ENCODE assay signal across 22 cellular contexts in the genomic region with DNA sequence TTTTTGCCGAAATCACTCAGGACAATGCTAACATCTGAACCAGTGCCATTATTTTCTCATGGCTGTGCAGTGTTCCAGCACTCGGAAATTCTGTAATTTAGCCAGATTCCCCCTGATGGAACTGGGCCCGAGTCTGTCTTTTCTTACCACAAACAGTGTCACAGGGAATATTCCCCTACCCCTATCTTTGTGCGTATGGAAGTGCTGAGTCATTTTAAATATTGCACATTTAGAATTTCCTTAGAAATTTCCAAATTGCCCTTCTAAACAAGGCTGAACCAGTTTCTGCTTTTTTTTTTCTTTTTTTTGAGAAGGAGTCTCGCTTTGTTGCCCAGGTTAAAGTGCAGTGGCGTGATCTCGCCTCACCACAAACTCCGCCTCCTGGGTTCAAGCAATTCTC.
"Had no signal": no experiment of that assay in that cellular context is flagged by ENCODE, and none has a peak within 500 bp of the region (broad histone marks: within the 10 kb centered on the region; RNA-seq: fewer than 3 reads in every experiment).

No MANE protein-coding gene starts in this region.

- FAIRE-seq: kidney had no signal

- H3K27me3 Mint-ChIP-seq: natural killer cell treated with Interleukin-12 subunit alpha and Interleukin-12 subunit beta and Interleukin-15 and Interleukin-18, amount 100 ng/mL, for 72 hours had no signal

- H3K36me3 ChIP-seq: colonic mucosa, neural progenitor cell, ovary, uterus had no signal

- H3K27me3 ChIP-seq: colonic mucosa, foreskin keratinocyte, hepatocyte, neural progenitor cell, ovary, tibial artery, upper lobe of left lung, uterus had no signal

- DNase-seq: colonic mucosa; effector CD8-positive, alpha-beta T cell; foreskin keratinocyte; left colon; left ventricle myocardium superior; mesenchymal stem cell; midbrain; nucleus accumbens; ovary; right cardiac atrium; stimulated activated CD4-positive, alpha-beta T cell treated with anti-CD3 and anti-CD28 coated beads, Interleukin-4, amount 100 ng/mL, for 1 hour; stimulated activated CD8-positive, alpha-beta memory T cell treated with anti-CD3 and anti-CD28 coated beads, Interleukin-4, amount 100 ng/mL, for 48 hours; tibial artery; uterus had no signal

- H2AFZ ChIP-seq: hepatocyte, neural progenitor cell had no signal

- H3K27ac ChIP-seq: colonic mucosa, foreskin keratinocyte, hepatocyte, neural progenitor cell, ovary, tibial artery, upper lobe of left lung, uterus had no signal

- H3K4me1 ChIP-seq: colonic mucosa, foreskin keratinocyte, neural progenitor cell, upper lobe of left lung, uterus had no signal

- H3K9me3 ChIP-seq: colonic mucosa, ovary, tibial artery, upper lobe of left lung, uterus had no signal

- H3K4me3 ChIP-seq: colonic mucosa, hepatocyte, lung, neural progenitor cell, ovary, tibial artery, upper lobe of left lung, uterus had no signal

- H3K9ac ChIP-seq: neural progenitor cell had no signal

- ATAC-seq: foreskin keratinocyte; left colon; left ventricle myocardium superior; natural killer cell treated with Interleukin-12 subunit alpha and Interleukin-12 subunit beta and Interleukin-15 and Interleukin-18, amount 100 ng/mL, for 72 hours; right cardiac atrium; stimulated activated effector memory CD8-positive, alpha-beta T cell treated with anti-CD3 and anti-CD28 coated beads, Interleukin-12 subunit alpha, Interleukin-12 subunit beta, amount 100 ng/mL, for 72 hours had no signal

- H3K27ac Mint-ChIP-seq: natural killer cell treated with Interleukin-12 subunit alpha and Interleukin-12 subunit beta and Interleukin-15 and Interleukin-18, amount 100 ng/mL, for 72 hours; neural progenitor cell; stimulated activated effector memory CD8-positive, alpha-beta T cell treated with anti-CD3 and anti-CD28 coated beads, Interleukin-12 subunit alpha, Interleukin-12 subunit beta, amount 100 ng/mL, for 72 hours; stimulated activated naive CD8-positive, alpha-beta T cell treated with anti-CD3 and anti-CD28 coated beads, Interleukin-15, Interleukin-2, amounts not matched to agents 100 ng/mL and 50 ng/mL, for 24 hours had no signal

- H3K4me3 Mint-ChIP-seq: natural killer cell treated with Interleukin-12 subunit alpha and Interleukin-12 subunit beta and Interleukin-15 and Interleukin-18, amount 100 ng/mL, for 72 hours; neural progenitor cell; stimulated activated effector memory CD8-positive, alpha-beta T cell treated with anti-CD3 and anti-CD28 coated beads, Interleukin-12 subunit alpha, Interleukin-12 subunit beta, amount 100 ng/mL, for 72 hours; stimulated activated naive CD8-positive, alpha-beta T cell treated with anti-CD3 and anti-CD28 coated beads, Interleukin-15, Interleukin-2, amounts not matched to agents 100 ng/mL and 50 ng/mL, for 24 hours had no signal

- H3K79me2 ChIP-seq: hepatocyte had no signal

- H3K4me2 ChIP-seq: hepatocyte, neural progenitor cell had no signal

- H3K9me3 Mint-ChIP-seq: natural killer cell treated with Interleukin-12 subunit alpha and Interleukin-12 subunit beta and Interleukin-15 and Interleukin-18, amount 100 ng/mL, for 72 hours; stimulated activated effector memory CD8-positive, alpha-beta T cell treated with anti-CD3 and anti-CD28 coated beads, Interleukin-12 subunit alpha, Interleukin-12 subunit beta, amount 100 ng/mL, for 72 hours; stimulated activated naive CD8-positive, alpha-beta T cell treated with anti-CD3 and anti-CD28 coated beads, Interleukin-15, Interleukin-2, amounts not matched to agents 100 ng/mL and 50 ng/mL, for 24 hours had no signal

- H3K36me3 Mint-ChIP-seq: natural killer cell treated with Interleukin-12 subunit alpha and Interleukin-12 subunit beta and Interleukin-15 and Interleukin-18, amount 100 ng/mL, for 72 hours had no signal
